17 cellular contexts compared by ENCODE assay signal in genomic region chr12:103903979-103904378, GRCh38.
"Had no signal": no experiment of that assay in that cellular context is flagged by ENCODE, and none has a peak within 500 bp of the region (broad histone marks: within the 10 kb centered on the region; RNA-seq: fewer than 3 reads in every experiment).

No MANE protein-coding gene starts in this region.

- H3K27me3 Mint-ChIP-seq: activated CD4-positive, alpha-beta memory T cell treated with anti-CD3 and anti-CD28 coated beads, Interleukin-2, amount 10 ng/mL, durations not matched to agents 7 days and 5 days had no signal

- H3K4me1 ChIP-seq: ascending aorta, heart right ventricle, psoas muscle, suprapubic skin had no signal

- DNase-seq: activated CD4-positive, alpha-beta memory T cell treated with anti-CD3 and anti-CD28 coated beads, Interleukin-2, amount 10 ng/mL, durations not matched to agents 7 days and 5 days; activated CD8-positive, alpha-beta memory T cell treated with anti-CD3 and anti-CD28 coated beads, Interleukin-2, amount 50 U/mL, for 48 hours; dorsolateral prefrontal cortex; heart right ventricle; mammary epithelial cell; nephron progenitor cell; psoas muscle; stimulated activated CD4-positive, alpha-beta T cell treated with anti-CD3 and anti-CD28 coated beads, Interleukin-12 subunit alpha, Interleukin-12 subunit beta, amount 100 ng/mL, for 4 hours; stimulated activated naive CD4-positive, alpha-beta T cell treated with Interleukin-2 at 50 U/mL for 16 hours had no signal

- H3K27ac ChIP-seq: ascending aorta, dorsolateral prefrontal cortex, heart right ventricle, psoas muscle, suprapubic skin, VCaP had no signal

- H3K27ac Mint-ChIP-seq: activated CD4-positive, alpha-beta memory T cell treated with anti-CD3 and anti-CD28 coated beads, Interleukin-2, amount 10 ng/mL, durations not matched to agents 7 days and 5 days; nephron progenitor cell had no signal

- H3K9me3 Mint-ChIP-seq: nephron progenitor cell had no signal

- H3K4me3 Mint-ChIP-seq: activated CD4-positive, alpha-beta memory T cell treated with anti-CD3 and anti-CD28 coated beads, Interleukin-2, amount 10 ng/mL, durations not matched to agents 7 days and 5 days; nephron progenitor cell had no signal

- H3K27me3 ChIP-seq: ascending aorta, dorsolateral prefrontal cortex, heart right ventricle, suprapubic skin had no signal

- H3K9me3 ChIP-seq: ascending aorta, heart right ventricle, psoas muscle, suprapubic skin had no signal

- H3K4me3 ChIP-seq: ascending aorta, dorsolateral prefrontal cortex, heart right ventricle, psoas muscle, suprapubic skin had no signal

- H3K36me3 ChIP-seq: ascending aorta, heart right ventricle, suprapubic skin had no signal

- FAIRE-seq: bronchial epithelial cell, frontal cortex, islet of Langerhans had no signal

- ATAC-seq: heart right ventricle, left lobe of liver, psoas muscle, sciatic nerve had no signal

- H3K4me1 Mint-ChIP-seq: nephron progenitor cell had no signal
